Comparison of ENCODE assay signal across 12 cellular contexts in the genomic region with DNA sequence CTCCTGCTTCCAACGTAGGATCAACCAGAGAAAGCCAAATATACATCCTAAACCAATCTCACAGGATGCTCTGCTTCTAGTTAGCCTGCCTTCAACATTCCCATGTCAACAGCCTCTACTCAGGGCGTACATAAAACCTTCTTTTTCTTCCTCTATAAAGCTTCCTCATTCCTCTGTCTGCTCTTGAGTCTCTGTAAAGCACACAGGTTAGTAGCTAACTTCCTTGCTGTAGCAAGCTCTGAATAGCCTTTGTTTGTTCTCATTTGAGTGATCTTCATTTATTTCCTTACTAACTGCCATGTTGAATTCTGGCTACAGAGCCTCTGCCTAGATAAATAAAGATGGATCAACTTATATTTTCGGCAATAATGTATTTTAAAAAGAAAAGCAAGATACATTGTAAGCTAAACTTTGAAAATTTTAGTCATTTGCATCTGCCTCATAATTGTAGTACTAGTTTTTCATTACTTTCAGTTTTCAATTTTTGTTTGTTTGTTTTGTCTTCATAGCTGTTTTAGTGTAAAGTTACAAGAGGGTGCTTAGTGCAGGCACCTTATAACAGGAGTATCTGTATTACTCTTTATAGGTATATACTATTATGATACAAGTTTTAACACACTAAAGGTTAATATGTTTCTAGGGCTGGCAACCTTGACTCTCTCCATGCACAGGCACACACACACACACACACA.
A peak's percentile ranks its signal among the peaks of the same experiment; 100 is the strongest.
DNase-seq lines count a peak whose midpoint lies in the region; ATAC-seq and TF ChIP-seq lines count a peak whose summit lies in the region.
"Had no signal": no experiment of that assay in that cellular context is flagged by ENCODE, and none has a peak within 500 bp of the region (broad histone marks: within the 10 kb centered on the region; RNA-seq: fewer than 3 reads in every experiment).

No MANE protein-coding gene starts in this region.

- H3K27ac ChIP-seq in right atrium auricular region (no peak overlapping the region), esophagus squamous epithelium (no peak overlapping the region)
- H3K27ac ChIP-seq: psoas muscle had no signal

- H3K27me3 ChIP-seq in right atrium auricular region: no peaks in the 10 kb centered on the region
- no peaks in the 10 kb centered on the region for H3K27me3 ChIP-seq in esophagus squamous epithelium
- H3K27me3 ChIP-seq: adrenal gland had no signal

- H3K9me3 ChIP-seq in right atrium auricular region (no peaks in the 10 kb centered on the region), esophagus squamous epithelium (no peaks in the 10 kb centered on the region)
- H3K9me3 ChIP-seq: adrenal gland, psoas muscle had no signal

- WGBS in esophagus squamous epithelium, 2 donors: 32 to 54% methylated on average over 3 of the region's 3 CpGs

- TF ChIP-seq POLR2A in esophagus squamous epithelium (IDR thresholded peaks at IDR 0.05): no peak

- H3K4me1 ChIP-seq in right atrium auricular region (no peaks in the 10 kb centered on the region), esophagus squamous epithelium (no peaks in the 10 kb centered on the region)
- H3K4me1 ChIP-seq: psoas muscle had no signal

- TF ChIP-seq CTCF in right atrium auricular region (IDR thresholded peaks at IDR 0.05) (no peak), esophagus squamous epithelium (IDR thresholded peaks at IDR 0.05) (no peak)

- H3K36me3 ChIP-seq in right atrium auricular region (no peaks in the 10 kb centered on the region), esophagus squamous epithelium (no peaks in the 10 kb centered on the region)
- H3K36me3 ChIP-seq: adrenal gland had no signal

- H3K4me3 ChIP-seq in right atrium auricular region (no peak overlapping the region), esophagus squamous epithelium (no peak overlapping the region)
- H3K4me3 ChIP-seq: adrenal gland, psoas muscle had no signal

- peak; percentile 66 for ATAC-seq in GM19452 (IDR thresholded peaks at IDR 0.05; ENCODE audit: unreplicated experiment)
- peak; percentile 49 for ATAC-seq in HG02970 (IDR thresholded peaks at IDR 0.05; ENCODE audit: low FRiP score, unreplicated experiment)
- ATAC-seq: psoas muscle had no signal

- intact Hi-C loops in esophagus squamous epithelium (cut with DNase I): no loop called here

- DNase-seq in DMS53 (lab: John Stamatoyannopoulos, UW) (peak; percentile 53), NCI-H774 (lab: John Stamatoyannopoulos, UW) (peak; percentile 51), dermis blood vessel endothelial cell (no peak), right atrium auricular region (ENCODE audit: low spot score) (no peak), esophagus squamous epithelium (lab: John Stamatoyannopoulos, UW) (no peak), cerebellum (ENCODE audit: low spot score) (no peak)
- DNase-seq: activated CD4-positive, alpha-beta T cell treated with anti-CD3 and anti-CD28 coated beads for 1 hour; adrenal gland; kidney; psoas muscle had no signal

Comparison
In these comparisons a context has a peak if more than half of its experiments do, and no peak if none do; other contexts are left out.
1. DNase-seq: peak in DMS53 (single experiment) and NCI-H774 (single experiment); none in dermis blood vessel endothelial cell (single experiment), right atrium auricular region (single experiment), esophagus squamous epithelium (single experiment) and cerebellum (single experiment).